Comparison of ENCODE assay signal across 24 cellular contexts in genomic region chr3:9480265-9480664, GRCh38.
"Had no signal": no experiment of that assay in that cellular context is flagged by ENCODE, and none has a peak within 500 bp of the region (broad histone marks: within the 10 kb centered on the region; RNA-seq: fewer than 3 reads in every experiment).

No MANE protein-coding gene starts in this region.

- H3K4me3 Mint-ChIP-seq: mesothelial cell of epicardium; naive B cell; natural killer cell; stimulated activated naive B cell treated with anti-CD40 and anti-IgM and Interleukin-4, amounts not matched to agents 10 μg/mL and 1 μg/mL and 100 μg/mL, for 72 hours had no signal

- H3K4me3 ChIP-seq: left ventricle myocardium inferior, lung, ovary, right atrium auricular region, skin epidermis, stomach, testis, thyroid gland, transverse colon, upper lobe of left lung, vagina had no signal

- H3K27ac ChIP-seq: left ventricle myocardium inferior, ovary, right atrium auricular region, skin epidermis, stomach, testis, thyroid gland, transverse colon, upper lobe of left lung, vagina had no signal

- H3K27me3 Mint-ChIP-seq: naive B cell; progenitor cell of endocrine pancreas; stimulated activated naive B cell treated with anti-CD40 and anti-IgM and Interleukin-4, amounts not matched to agents 10 μg/mL and 1 μg/mL and 100 μg/mL, for 72 hours had no signal

- ATAC-seq: natural killer cell; sciatic nerve; stimulated activated naive B cell treated with anti-CD40 and anti-IgM and Interleukin-4, amounts not matched to agents 10 μg/mL and 1 μg/mL and 100 μg/mL, for 72 hours; stimulated activated naive CD8-positive, alpha-beta T cell treated with anti-CD3 and anti-CD28 coated beads, Interleukin-15, Interleukin-2, amounts not matched to agents 100 U/mL and 50 U/mL, for 24 hours had no signal

- DNase-seq: islet precursor cell; left ventricle myocardium inferior; mesendoderm; naive B cell; natural killer cell; ovary; stimulated activated CD4-positive, alpha-beta T cell treated with anti-CD3 and anti-CD28 coated beads, Interleukin-12 subunit alpha, Interleukin-12 subunit beta, amount 100 ng/mL, for 4 hours; stimulated activated CD4-positive, alpha-beta T cell treated with anti-CD3 and anti-CD28 coated beads, Interleukin-15, amount 100 ng/mL, for 24 hours; stimulated activated CD4-positive, alpha-beta T cell treated with anti-CD3 and anti-CD28 coated beads, Interleukin-2, amount 100 ng/mL, for 24 hours; stimulated activated CD4-positive, alpha-beta T cell treated with anti-CD3 and anti-CD28 coated beads, Interleukin-4, amount 100 ng/mL, for 1 hour; stimulated activated naive B cell treated with anti-CD40 and anti-IgM and Interleukin-4, amounts not matched to agents 10 μg/mL and 1 μg/mL and 100 μg/mL, for 72 hours; stimulated activated naive CD8-positive, alpha-beta T cell treated with anti-CD3 and anti-CD28 coated beads, Interleukin-15, Interleukin-2, amounts not matched to agents 100 U/mL and 50 U/mL, for 24 hours; stomach; testis; thyroid gland; transverse colon; upper lobe of left lung had no signal

- H3K9me3 Mint-ChIP-seq: mesothelial cell of epicardium; naive B cell; natural killer cell; stimulated activated naive B cell treated with anti-CD40 and anti-IgM and Interleukin-4, amounts not matched to agents 10 μg/mL and 1 μg/mL and 100 μg/mL, for 72 hours had no signal

- H3K36me3 ChIP-seq: ovary had no signal

- H3K4me1 Mint-ChIP-seq: mesothelial cell of epicardium, natural killer cell had no signal

- H3K27me3 ChIP-seq: ovary, right atrium auricular region, stomach, testis, thyroid gland, transverse colon, upper lobe of left lung, vagina had no signal

- H3K4me1 ChIP-seq: left ventricle myocardium inferior, right atrium auricular region, stomach, testis, thyroid gland, transverse colon, upper lobe of left lung, vagina had no signal

- H3K27ac Mint-ChIP-seq: mesothelial cell of epicardium; natural killer cell; progenitor cell of endocrine pancreas; stimulated activated naive B cell treated with anti-CD40 and anti-IgM and Interleukin-4, amounts not matched to agents 10 μg/mL and 1 μg/mL and 100 μg/mL, for 72 hours had no signal

- H3K9me3 ChIP-seq: left ventricle myocardium inferior, ovary, right atrium auricular region, stomach, testis, thyroid gland, transverse colon, upper lobe of left lung, vagina had no signal
